ENCODE assay signal across 20 cellular contexts in the genomic region with DNA sequence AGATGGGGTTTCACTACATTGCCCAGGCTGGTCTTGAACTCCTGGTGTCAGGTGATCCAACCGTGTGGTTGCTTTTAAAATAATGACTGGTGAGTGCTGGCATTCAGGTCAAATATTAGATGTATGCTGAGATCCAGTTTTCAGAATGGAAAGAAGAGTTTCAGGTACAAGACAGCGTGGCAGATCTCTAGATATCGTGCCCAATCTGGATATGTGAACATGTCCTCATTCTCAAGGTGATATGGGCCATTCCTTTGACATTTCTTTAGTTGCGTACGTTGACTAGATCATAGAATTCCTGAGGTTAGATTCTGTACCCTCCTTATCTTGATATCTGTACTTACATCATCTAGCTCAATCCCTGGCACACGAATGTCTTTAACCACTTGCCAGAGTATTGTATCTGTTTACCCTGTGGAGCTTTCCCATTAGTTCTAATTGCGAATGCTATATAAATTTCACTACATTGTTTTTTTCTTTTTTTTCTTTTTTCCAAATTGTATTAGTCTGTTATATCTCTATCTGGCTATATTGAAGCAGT.
"Had no signal": no experiment of that assay in that cellular context is flagged by ENCODE, and none has a peak within 500 bp of the region (broad histone marks: within the 10 kb centered on the region; RNA-seq: fewer than 3 reads in every experiment).

No MANE protein-coding gene starts in this region.

- H3K27ac ChIP-seq: colonic mucosa, ovary, skin epidermis, tibial nerve, vagina had no signal

- H3K9me3 ChIP-seq: colonic mucosa, esophagus squamous epithelium, heart left ventricle, ovary, tibial nerve, vagina had no signal

- H3K4me1 ChIP-seq: colonic mucosa had no signal

- ATAC-seq: activated CD4-positive, alpha-beta T cell treated with anti-CD3 and anti-CD28 coated beads for 36 hours; activated CD8-positive, alpha-beta memory T cell treated with anti-CD3 and anti-CD28 coated beads, Interleukin-2, amount 10 ng/mL, durations not matched to agents 7 days and 5 days; heart left ventricle; left colon had no signal

- DNase-seq: activated CD4-positive, alpha-beta memory T cell treated with anti-CD3 and anti-CD28 coated beads for 36 hours; activated CD4-positive, alpha-beta T cell treated with anti-CD3 and anti-CD28 coated beads for 36 hours; activated CD8-positive, alpha-beta memory T cell treated with anti-CD3 and anti-CD28 coated beads, Interleukin-2, amount 10 ng/mL, durations not matched to agents 7 days and 5 days; activated naive CD4-positive, alpha-beta T cell treated with anti-CD3 and anti-CD28 coated beads for 36 hours; activated T-cell treated with anti-CD3 and anti-CD28 coated beads, Interleukin-2, amount 50 U/mL, for 1 hour; caudate nucleus; colonic mucosa; esophagus squamous epithelium; foreskin fibroblast; heart left ventricle; left colon; mammary epithelial cell; naive B cell; ovary; stimulated activated CD4-positive, alpha-beta T cell treated with anti-CD3 and anti-CD28 coated beads, Interleukin-4, amount 100 ng/mL, for 24 hours; stimulated activated naive CD4-positive, alpha-beta T cell treated with Interleukin-2 at 50 U/mL for 16 hours; substantia nigra had no signal

- H3K27me3 ChIP-seq: colonic mucosa, esophagus squamous epithelium, heart left ventricle, ovary, tibial nerve, vagina had no signal

- H3K4me3 ChIP-seq: colonic mucosa, esophagus squamous epithelium, heart left ventricle, ovary, skin epidermis, tibial nerve, vagina had no signal

- H3K36me3 ChIP-seq: colonic mucosa, esophagus squamous epithelium, heart left ventricle, ovary, tibial nerve, vagina had no signal
